ENCODE assay signal across 19 cellular contexts in the genomic region with DNA sequence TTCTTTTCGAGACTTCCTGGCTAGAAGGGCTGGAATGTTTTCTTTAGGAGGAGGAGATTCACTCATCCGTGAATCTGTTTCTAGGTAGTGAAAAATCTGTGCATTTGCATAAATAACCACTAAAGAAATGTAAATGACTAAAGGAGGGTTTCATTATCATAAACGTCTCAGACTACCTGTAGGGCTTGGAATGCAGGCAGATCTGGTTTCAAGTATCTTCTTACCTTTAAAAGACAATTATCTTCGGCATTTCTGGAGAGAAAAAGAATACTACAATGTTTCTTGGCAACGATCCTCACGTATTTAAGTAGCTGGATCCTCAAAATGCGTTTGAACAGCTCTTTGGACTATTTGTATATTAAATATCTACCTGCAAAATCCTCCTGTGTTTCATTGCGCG.
A peak's percentile ranks its signal among the peaks of the same experiment; 100 is the strongest.
DNase-seq lines count a peak whose midpoint lies in the region; ATAC-seq and TF ChIP-seq lines count a peak whose summit lies in the region.
"Had no signal": no experiment of that assay in that cellular context is flagged by ENCODE, and none has a peak within 500 bp of the region (broad histone marks: within the 10 kb centered on the region; RNA-seq: fewer than 3 reads in every experiment).

No MANE protein-coding gene starts in this region.

- H3K4me3 Mint-ChIP-seq in nephron progenitor cell = peak overlapping the region; percentile 64
- H3K4me3 Mint-ChIP-seq: activated CD4-positive, alpha-beta T cell treated with anti-CD3 and anti-CD28 coated beads, Interleukin-2, amount 10 ng/mL, durations not matched to agents 24 days and 14 days; activated CD8-positive, alpha-beta memory T cell treated with anti-CD3 and anti-CD28 coated beads, Interleukin-2, amount 10 ng/mL, durations not matched to agents 7 days and 5 days; activated naive CD8-positive, alpha-beta T cell treated with anti-CD3 and anti-CD28 coated beads for 36 hours; activated T-helper 17 cell treated with anti-CD3 and anti-CD28 coated beads, Interleukin-2, amount 50 U/mL, for 72 hours; CD4-positive, CD25-positive, alpha-beta regulatory T cell had no signal

- peaks cover 3% of the 10 kb centered on the region for H3K9me3 Mint-ChIP-seq in nephron progenitor cell
- H3K9me3 Mint-ChIP-seq: activated CD4-positive, alpha-beta T cell treated with anti-CD3 and anti-CD28 coated beads, Interleukin-2, amount 10 ng/mL, durations not matched to agents 24 days and 14 days; activated naive CD8-positive, alpha-beta T cell treated with anti-CD3 and anti-CD28 coated beads for 36 hours; activated T-helper 17 cell treated with anti-CD3 and anti-CD28 coated beads, Interleukin-2, amount 50 U/mL, for 72 hours had no signal

- no peak overlapping the region for H3K9ac ChIP-seq in NT2/D1 (ENCODE audit: insufficient read length, low read depth)

- TF ChIP-seq CTCF in hepatocyte (IDR thresholded peaks at IDR 0.05; ENCODE audit: poor library complexity) (no peak), nephron progenitor cell (IDR thresholded peaks at IDR 0.05) (no peak), osteoblast (IDR thresholded peaks at IDR 0.05; ENCODE audit: extremely low read depth, low read depth, low read length) (no peak)

- H3K4me3 ChIP-seq in NT2/D1 (ENCODE audit: insufficient read length, low read depth) (no peak overlapping the region), hepatocyte (no peak overlapping the region), osteoblast (ENCODE audit: insufficient read depth, low read length) (no peak overlapping the region)
- H3K4me3 ChIP-seq: thyroid gland had no signal

- peak overlapping the region; percentile 54 for H3K4me2 ChIP-seq in hepatocyte
- no peak overlapping the region for H3K4me2 ChIP-seq in osteoblast (ENCODE audit: insufficient read depth, low read length)

- DNase-seq in NT2/D1 (ENCODE audit: low read depth, low spot score) (peak; percentile 58), hepatocyte (ENCODE audit: low spot score) (no peak), nephron progenitor cell (no peak), osteoblast (ENCODE audit: insufficient read length, low spot score, missing footprints) (no peak), HEK293T (ENCODE audit: extremely low spot score) (no peak), DMS 273 (lab: John Stamatoyannopoulos, UW; ENCODE audit: unreplicated experiment) (no peak), hypothalamus (lab: John Stamatoyannopoulos, UW) (no peak)
- DNase-seq: activated CD4-positive, alpha-beta T cell treated with anti-CD3 and anti-CD28 coated beads, Interleukin-2, amount 10 ng/mL, durations not matched to agents 24 days and 14 days; activated CD8-positive, alpha-beta memory T cell treated with anti-CD3 and anti-CD28 coated beads, Interleukin-2, amount 10 ng/mL, durations not matched to agents 7 days and 5 days; activated naive CD8-positive, alpha-beta T cell treated with anti-CD3 and anti-CD28 coated beads for 36 hours; CD4-positive, CD25-positive, alpha-beta regulatory T cell; GDM1; KG1; posterior cingulate gyrus; stimulated activated naive CD4-positive, alpha-beta T cell; T-helper 1 cell had no signal

- no peaks in the 10 kb centered on the region for H3K9me2 ChIP-seq in hepatocyte (replicated peaks; ENCODE audit: insufficient read depth)

- peak overlapping the region; percentile 39 for H2AFZ ChIP-seq in hepatocyte
- H2AFZ ChIP-seq in osteoblast (ENCODE audit: low read length) = no peak overlapping the region

- CTCF ChIA-PET in HEK293T (lab: Yijun Ruan, JAX) = interaction anchor here (0.9 kb wide), 1 partner anchor 60 kb away, joined by 3 read pairs; no protein-coding TSS in a partner anchor

- H3K27me3 ChIP-seq in NT2/D1 (ENCODE audit: insufficient read depth, insufficient read length) (no peaks in the 10 kb centered on the region), hepatocyte (no peaks in the 10 kb centered on the region), osteoblast (ENCODE audit: insufficient read depth, low read length) (no peaks in the 10 kb centered on the region)
- H3K27me3 ChIP-seq: thyroid gland had no signal

- H3K36me3 ChIP-seq in NT2/D1 (ENCODE audit: insufficient read depth, insufficient read length, low read length) = no peaks in the 10 kb centered on the region
- H3K36me3 ChIP-seq in hepatocyte (replicated peaks; ENCODE audit: insufficient read depth, low read depth) = no peaks in the 10 kb centered on the region
- no peaks in the 10 kb centered on the region for H3K36me3 ChIP-seq in osteoblast (ENCODE audit: insufficient read depth, low read length)
- H3K36me3 ChIP-seq: thyroid gland had no signal

- H3K9me3 ChIP-seq in NT2/D1 (ENCODE audit: insufficient read depth, low read length) (no peaks in the 10 kb centered on the region), hepatocyte (ENCODE audit: low read depth) (no peaks in the 10 kb centered on the region), osteoblast (ENCODE audit: low read depth, low read length) (peaks cover 3% of the 10 kb centered on the region)
- H3K9me3 ChIP-seq: thyroid gland had no signal

- no peaks in the 10 kb centered on the region for H4K20me1 ChIP-seq in hepatocyte (ENCODE audit: insufficient read depth, poor library complexity, severe bottlenecking)
- no peaks in the 10 kb centered on the region for H4K20me1 ChIP-seq in osteoblast (ENCODE audit: insufficient read depth, low read length)

- ATAC-seq in GM18502 (IDR thresholded peaks at IDR 0.05; ENCODE audit: poor library complexity, unreplicated experiment) = peak; percentile 63
- ATAC-seq: activated CD8-positive, alpha-beta memory T cell treated with anti-CD3 and anti-CD28 coated beads, Interleukin-2, amount 10 ng/mL, durations not matched to agents 7 days and 5 days; activated T-helper 17 cell treated with anti-CD3 and anti-CD28 coated beads, Interleukin-2, amount 50 U/mL, for 72 hours had no signal

- peaks cover 53% of the 10 kb centered on the region for H3K4me1 Mint-ChIP-seq in nephron progenitor cell
- H3K4me1 Mint-ChIP-seq: activated CD4-positive, alpha-beta T cell treated with anti-CD3 and anti-CD28 coated beads, Interleukin-2, amount 10 ng/mL, durations not matched to agents 24 days and 14 days; activated CD8-positive, alpha-beta memory T cell treated with anti-CD3 and anti-CD28 coated beads, Interleukin-2, amount 10 ng/mL, durations not matched to agents 7 days and 5 days; activated naive CD8-positive, alpha-beta T cell treated with anti-CD3 and anti-CD28 coated beads for 36 hours; activated T-helper 17 cell treated with anti-CD3 and anti-CD28 coated beads, Interleukin-2, amount 50 U/mL, for 72 hours; CD4-positive, CD25-positive, alpha-beta regulatory T cell had no signal

- H3K79me2 ChIP-seq in hepatocyte (no peaks in the 10 kb centered on the region), osteoblast (ENCODE audit: insufficient read depth, low read length) (no peaks in the 10 kb centered on the region)

- peaks cover 2% of the 10 kb centered on the region for H3K27me3 Mint-ChIP-seq in nephron progenitor cell (ENCODE audit: low read depth, poor library complexity)
- H3K27me3 Mint-ChIP-seq: activated CD4-positive, alpha-beta T cell treated with anti-CD3 and anti-CD28 coated beads, Interleukin-2, amount 10 ng/mL, durations not matched to agents 24 days and 14 days; activated CD8-positive, alpha-beta memory T cell treated with anti-CD3 and anti-CD28 coated beads, Interleukin-2, amount 10 ng/mL, durations not matched to agents 7 days and 5 days; CD4-positive, CD25-positive, alpha-beta regulatory T cell had no signal

- peaks cover 3% of the 10 kb centered on the region for H3K36me3 Mint-ChIP-seq in nephron progenitor cell (ENCODE audit: low read depth)
- H3K36me3 Mint-ChIP-seq: activated CD8-positive, alpha-beta memory T cell treated with anti-CD3 and anti-CD28 coated beads, Interleukin-2, amount 10 ng/mL, durations not matched to agents 7 days and 5 days; activated naive CD8-positive, alpha-beta T cell treated with anti-CD3 and anti-CD28 coated beads for 36 hours; CD4-positive, CD25-positive, alpha-beta regulatory T cell had no signal

- POLR2A ChIA-PET in HEK293T (lab: Yijun Ruan, JAX) = no interaction called here

- H3K27ac ChIP-seq in hepatocyte = peak overlapping the region; percentile 64
- no peak overlapping the region for H3K27ac ChIP-seq in osteoblast (ENCODE audit: low read depth, low read length)

- H3K4me1 ChIP-seq in NT2/D1 (ENCODE audit: insufficient read depth, insufficient read length) (no peaks in the 10 kb centered on the region), hepatocyte (ENCODE audit: insufficient read depth) (peaks cover 12% of the 10 kb centered on the region), osteoblast (ENCODE audit: insufficient read depth, low read length) (no peaks in the 10 kb centered on the region)

- H3K27ac Mint-ChIP-seq in nephron progenitor cell = peak overlapping the region; percentile 80
- H3K27ac Mint-ChIP-seq: activated CD4-positive, alpha-beta T cell treated with anti-CD3 and anti-CD28 coated beads, Interleukin-2, amount 10 ng/mL, durations not matched to agents 24 days and 14 days; activated CD8-positive, alpha-beta memory T cell treated with anti-CD3 and anti-CD28 coated beads, Interleukin-2, amount 10 ng/mL, durations not matched to agents 7 days and 5 days; activated naive CD8-positive, alpha-beta T cell treated with anti-CD3 and anti-CD28 coated beads for 36 hours; activated T-helper 17 cell treated with anti-CD3 and anti-CD28 coated beads, Interleukin-2, amount 50 U/mL, for 72 hours; CD4-positive, CD25-positive, alpha-beta regulatory T cell had no signal

- WGBS in hepatocyte (ENCODE audit: low lambda C conversion rate, missing lambda C conversion rate) = 33% methylated on average over 9 of the region's 9 CpGs

TF ChIP-seq in HEK293T, 16 proteins besides CTCF, POLR2A, EP300 and RAD21 (continues in another document):
- no peak for TF ChIP-seq FOXM1 (IDR thresholded peaks at IDR 0.05; ENCODE audit: borderline replicate concordance)
- no peak for TF ChIP-seq HDGF (IDR thresholded peaks at IDR 0.05; ENCODE audit: borderline replicate concordance)
- no peak for TF ChIP-seq CTBP1 (IDR thresholded peaks at IDR 0.05; ENCODE audit: borderline replicate concordance)
- TF ChIP-seq SUZ12 (IDR thresholded peaks at IDR 0.05) = no peak
- no peak for TF ChIP-seq BHLHE40 (IDR thresholded peaks at IDR 0.05; ENCODE audit: borderline replicate concordance)
- no peak for TF ChIP-seq LEF1 (IDR thresholded peaks at IDR 0.05; ENCODE audit: borderline replicate concordance)
- TF ChIP-seq L3MBTL2 (conservative IDR thresholded peaks at IDR 0.05) = no peak
- no peak for TF ChIP-seq NFRKB (IDR thresholded peaks at IDR 0.05)
- TF ChIP-seq PKNOX1 (IDR thresholded peaks at IDR 0.05) = no peak
- no peak for TF ChIP-seq SP1 (IDR thresholded peaks at IDR 0.05)
- TF ChIP-seq FOXK2 (IDR thresholded peaks at IDR 0.05) = no peak
